In genomic region chr10:22324413-22324812, GRCh38 we compare ENCODE assay signal across 9 cellular contexts. TPM values are rescaled to one million over a fixed set of nuclear protein-coding genes. Genes with fewer than 3 reads are reported as not detected.
DNase-seq lines count a peak whose midpoint lies in the region; ATAC-seq, FAIRE-seq and TF ChIP-seq lines count a peak whose summit lies in the region.
"Had no signal": no experiment of that assay in that cellular context is flagged by ENCODE, and none has a peak within 500 bp of the region (broad histone marks: within the 10 kb centered on the region; RNA-seq: fewer than 3 reads in every experiment).

No MANE protein-coding gene starts in this region.

- TF ChIP-seq CTCF in smooth muscle cell (IDR thresholded peaks at IDR 0.05; ENCODE audit: borderline replicate concordance, insufficient read depth, poor library complexity, severe bottlenecking) (no peak), gastroesophageal sphincter (IDR thresholded peaks at IDR 0.05) (no peak)

- ATAC-seq in GM21447 (IDR thresholded peaks at IDR 0.05; ENCODE audit: unreplicated experiment) (no peak), gastroesophageal sphincter (no peak)

- H3K36me3 ChIP-seq in SK-N-MC (ENCODE audit: insufficient read depth, low read length), result peaks cover 13% of the 10 kb centered on the region
- peaks cover 8% of the 10 kb centered on the region for H3K36me3 ChIP-seq in smooth muscle cell (ENCODE audit: low read depth)
- peaks cover 0 to 31% of the 10 kb centered on the region in 2 donors for H3K36me3 ChIP-seq in gastroesophageal sphincter

- H3K4me3 Mint-ChIP-seq in activated CD4-positive, alpha-beta T cell treated with anti-CD3 and anti-CD28 coated beads, Interleukin-2, amount 10 ng/mL, durations not matched to agents 7 days and 5 days, result peak overlapping the region; percentile 84

- no peak for FAIRE-seq in H54 (lab: Jason Lieb, UNC)

- H3K4me2 ChIP-seq in smooth muscle cell, result peak overlapping the region; percentile 88

- TF ChIP-seq EP300 in gastroesophageal sphincter (IDR thresholded peaks at IDR 0.05), result no peak

- H3K4me1 ChIP-seq in smooth muscle cell (ENCODE audit: low read depth) (peaks cover 24% of the 10 kb centered on the region), gastroesophageal sphincter (peaks cover 10 to 54% (median 26%) of the 10 kb centered on the region in 3 donors)

- peaks cover 41% of the 10 kb centered on the region for H3K27me3 Mint-ChIP-seq in activated CD4-positive, alpha-beta T cell treated with anti-CD3 and anti-CD28 coated beads, Interleukin-2, amount 10 ng/mL, durations not matched to agents 7 days and 5 days

- H3K4me3 ChIP-seq in SK-N-MC (peak overlapping the region; percentile 81), smooth muscle cell (peak overlapping the region; percentile 63), gastroesophageal sphincter (peak overlapping the region in 1 of 2 donors; percentile 62)

- H2AFZ ChIP-seq in smooth muscle cell (ENCODE audit: low read depth), result no peak overlapping the region

- POLR2A ChIA-PET in activated CD4-positive, alpha-beta T cell treated with anti-CD3 and anti-CD28 coated beads, Interleukin-2, amount 10 ng/mL, durations not matched to agents 7 days and 5 days (lab: Charles Lee), result no interaction called here

- H3K9me3 ChIP-seq in SK-N-MC (ENCODE audit: low read depth, low read length), result no peaks in the 10 kb centered on the region
- no peaks in the 10 kb centered on the region for H3K9me3 ChIP-seq in smooth muscle cell (replicated peaks; ENCODE audit: low read depth)
- no peaks in the 10 kb centered on the region for H3K9me3 ChIP-seq in gastroesophageal sphincter

- DNase-seq in activated CD4-positive, alpha-beta T cell treated with anti-CD3 and anti-CD28 coated beads, Interleukin-2, amount 10 ng/mL, durations not matched to agents 7 days and 5 days, result no peak
- no peak for DNase-seq in activated CD4-positive, alpha-beta T cell treated with anti-CD3 and anti-CD28 coated beads, Interleukin-2, amount 50 U/mL, for 4 hours
- DNase-seq in SK-N-MC (ENCODE audit: low read depth, low spot score) (no peak), globus pallidus (ENCODE audit: low spot score) (peak; percentile 53), smooth muscle cell (lab: John Stamatoyannopoulos, UW; ENCODE audit: unreplicated experiment) (no peak), H54 (ENCODE audit: insufficient read length, low spot score) (no peak)
- DNase-seq: anterior cingulate cortex had no signal

- no peak overlapping the region for H3K27ac ChIP-seq in SK-N-MC
- H3K27ac ChIP-seq in smooth muscle cell (ENCODE audit: low read depth), result no peak overlapping the region
- peak overlapping the region in 1 of 4 donors; percentile 77 for H3K27ac ChIP-seq in gastroesophageal sphincter

- H3K27me3 ChIP-seq in smooth muscle cell (ENCODE audit: low read depth), result peaks cover 34% of the 10 kb centered on the region
- H3K27me3 ChIP-seq in gastroesophageal sphincter, result no peaks in the 10 kb centered on the region

- CTCF ChIA-PET in activated CD4-positive, alpha-beta T cell treated with anti-CD3 and anti-CD28 coated beads, Interleukin-2, amount 10 ng/mL, durations not matched to agents 7 days and 5 days (lab: Charles Lee), result interaction anchor here (0.7 to 1.3 kb wide), 3 partner anchors 13 to 39 kb away, joined by 3 read pairs; no protein-coding TSS in a partner anchor

- H3K27ac Mint-ChIP-seq in activated CD4-positive, alpha-beta T cell treated with anti-CD3 and anti-CD28 coated beads, Interleukin-2, amount 10 ng/mL, durations not matched to agents 7 days and 5 days, result no peak overlapping the region

- H3K79me2 ChIP-seq in smooth muscle cell (ENCODE audit: low read depth), result peaks cover 8% of the 10 kb centered on the region

- no peak for TF ChIP-seq POLR2A in H54 (IDR thresholded peaks at IDR 0.05; ENCODE audit: low read depth, low read length)
- no peak for TF ChIP-seq POLR2A in gastroesophageal sphincter (IDR thresholded peaks at IDR 0.05)

- H3K4me1 Mint-ChIP-seq in activated CD4-positive, alpha-beta T cell treated with anti-CD3 and anti-CD28 coated beads, Interleukin-2, amount 10 ng/mL, durations not matched to agents 7 days and 5 days, result peaks cover 48% of the 10 kb centered on the region

- H3K9me3 Mint-ChIP-seq in activated CD4-positive, alpha-beta T cell treated with anti-CD3 and anti-CD28 coated beads, Interleukin-2, amount 10 ng/mL, durations not matched to agents 7 days and 5 days, result no peaks in the 10 kb centered on the region

- H3K9ac ChIP-seq in SK-N-MC (ENCODE audit: insufficient read length), result peak overlapping the region; percentile 65
- H3K9ac ChIP-seq in smooth muscle cell (ENCODE audit: low read depth), result no peak overlapping the region

- H3F3A ChIP-seq in smooth muscle cell (ENCODE audit: low read depth), result peaks cover 6% of the 10 kb centered on the region

- WGBS in smooth muscle cell (ENCODE audit: low lambda C conversion rate), result 11% methylated on average over 4 of the region's 4 CpGs
- 73 to 84% methylated on average over 4 of the region's 4 CpGs for WGBS in gastroesophageal sphincter (ENCODE audit: low coverage in 1 of 2), 2 donors

- H4K20me1 ChIP-seq in smooth muscle cell (ENCODE audit: low read depth), result peaks cover 51% of the 10 kb centered on the region

- H3K36me3 Mint-ChIP-seq in activated CD4-positive, alpha-beta T cell treated with anti-CD3 and anti-CD28 coated beads, Interleukin-2, amount 10 ng/mL, durations not matched to agents 7 days and 5 days (ENCODE audit: low read depth), result peaks cover 27% of the 10 kb centered on the region

RNA-seq across cellular contexts. Expression of gene BMI1, which starts 3.5 kb away (rescaled TPM):
- total RNA-seq in activated CD4-positive, alpha-beta T cell treated with anti-CD3 and anti-CD28 coated beads, Interleukin-2, amount 10 ng/mL, durations not matched to agents 7 days and 5 days, result 10 to 100 TPM; 29.5 to 30.3 TPM
- total RNA-seq in smooth muscle cell (34.5 and 51.1 TPM in 2 replicates), gastroesophageal sphincter (100 to 1,000 TPM in 2 of 4 donors, 10 to 100 TPM in 2; 70.5 to 108 (median 94.3) TPM)
- 10.4 and 11.4 TPM in 2 replicates for polyA plus RNA-seq in smooth muscle cell

RNA-seq across cellular contexts. Expression of gene COMMD3, which starts 8.2 kb away (rescaled TPM):
- total RNA-seq in activated CD4-positive, alpha-beta T cell treated with anti-CD3 and anti-CD28 coated beads, Interleukin-2, amount 10 ng/mL, durations not matched to agents 7 days and 5 days, result 10 to 100 TPM; 58.9 to 68.8 TPM
- 44.3 and 99.0 TPM in 2 replicates for total RNA-seq in smooth muscle cell
- polyA plus RNA-seq in smooth muscle cell, result 78.1 and 80.6 TPM in 2 replicates
- 10 to 100 TPM; 17.5 to 68.6 (median 24.6) TPM for total RNA-seq in gastroesophageal sphincter

RNA-seq across cellular contexts. Expression of gene SPAG6, which starts 20.9 kb away (rescaled TPM):
- under 1 TPM; 0.57 to 0.75 TPM for total RNA-seq in activated CD4-positive, alpha-beta T cell treated with anti-CD3 and anti-CD28 coated beads, Interleukin-2, amount 10 ng/mL, durations not matched to agents 7 days and 5 days
- not detected in 2 replicates for total RNA-seq in smooth muscle cell
- 0.61 TPM in 1 of 2 replicates, not detected in the other for polyA plus RNA-seq in smooth muscle cell
- not detected for total RNA-seq in gastroesophageal sphincter
